In the genomic region with DNA sequence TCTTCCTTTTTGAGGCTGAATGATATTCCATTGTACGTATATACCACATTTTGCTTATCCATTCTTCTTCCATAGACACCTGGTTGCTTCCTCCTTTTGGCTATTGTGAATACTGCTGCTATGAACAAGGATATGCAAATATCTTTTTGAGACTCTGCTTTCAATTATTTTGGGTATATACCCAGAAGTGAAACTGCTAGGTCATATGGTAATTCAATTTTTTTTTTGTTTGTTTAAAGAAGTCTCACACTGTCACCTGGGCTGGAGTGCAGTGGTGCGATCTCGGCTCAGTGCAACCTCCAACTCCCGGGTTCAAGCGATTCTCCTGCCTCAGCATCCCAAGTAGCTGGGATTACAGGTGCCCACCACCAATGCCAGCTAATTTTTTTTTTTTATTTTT, we compare ENCODE assay signal across 11 cellular contexts.
DNase-seq lines count a peak whose midpoint lies in the region; ATAC-seq and TF ChIP-seq lines count a peak whose summit lies in the region.
"Had no signal": no experiment of that assay in that cellular context is flagged by ENCODE, and none has a peak within 500 bp of the region (broad histone marks: within the 10 kb centered on the region; RNA-seq: fewer than 3 reads in every experiment).

No MANE protein-coding gene starts in this region.

- H3K9me3 ChIP-seq in ascending aorta = no peaks in the 10 kb centered on the region
- H3K9me3 ChIP-seq: BE2C had no signal

- H3K9me3 Mint-ChIP-seq in activated CD4-positive, alpha-beta memory T cell treated with anti-CD3 and anti-CD28 coated beads, Interleukin-2, amount 10 ng/mL, durations not matched to agents 7 days and 5 days = no peaks in the 10 kb centered on the region
- H3K9me3 Mint-ChIP-seq: stimulated activated effector memory CD8-positive, alpha-beta T cell treated with anti-CD3 and anti-CD28 coated beads, Interleukin-12 subunit alpha, Interleukin-12 subunit beta, amount 100 ng/mL, for 72 hours had no signal

- no peak overlapping the region for H3K27ac Mint-ChIP-seq in activated CD4-positive, alpha-beta memory T cell treated with anti-CD3 and anti-CD28 coated beads, Interleukin-2, amount 10 ng/mL, durations not matched to agents 7 days and 5 days
- H3K27ac Mint-ChIP-seq: stimulated activated effector memory CD8-positive, alpha-beta T cell treated with anti-CD3 and anti-CD28 coated beads, Interleukin-12 subunit alpha, Interleukin-12 subunit beta, amount 100 ng/mL, for 72 hours had no signal

- peak overlapping the region; percentile 76 to 87 for H3K27ac ChIP-seq in ascending aorta
- H3K27ac ChIP-seq in substantia nigra (ENCODE audit: low read depth, low read length, poor library complexity, severe bottlenecking) = no peak overlapping the region

- H3K27me3 ChIP-seq in ascending aorta = no peaks in the 10 kb centered on the region
- H3K27me3 ChIP-seq: BE2C had no signal

- POLR2A ChIA-PET in activated CD4-positive, alpha-beta memory T cell treated with anti-CD3 and anti-CD28 coated beads, Interleukin-2, amount 10 ng/mL, durations not matched to agents 7 days and 5 days (lab: Charles Lee) = no interaction called here

- peaks cover 5% of the 10 kb centered on the region for H3K4me1 Mint-ChIP-seq in activated CD4-positive, alpha-beta memory T cell treated with anti-CD3 and anti-CD28 coated beads, Interleukin-2, amount 10 ng/mL, durations not matched to agents 7 days and 5 days

- no peak for DNase-seq in ascending aorta (ENCODE audit: low spot score in 2 of 2)
- no peak for DNase-seq in substantia nigra (lab: John Stamatoyannopoulos, UW)
- DNase-seq in NCI-H82 (lab: John Stamatoyannopoulos, UW) = no peak
- no peak for DNase-seq in activated CD4-positive, alpha-beta memory T cell treated with anti-CD3 and anti-CD28 coated beads, Interleukin-2, amount 10 ng/mL, durations not matched to agents 7 days and 5 days
- no peak for DNase-seq in occipital lobe (lab: John Stamatoyannopoulos, UW)
- DNase-seq: activated CD4-positive, alpha-beta T cell treated with anti-CD3 and anti-CD28 coated beads for 48 hours; BE2C had no signal

- no peaks in the 10 kb centered on the region for H3K27me3 Mint-ChIP-seq in activated CD4-positive, alpha-beta memory T cell treated with anti-CD3 and anti-CD28 coated beads, Interleukin-2, amount 10 ng/mL, durations not matched to agents 7 days and 5 days

- peak; percentile 97 for ATAC-seq in GM18502 (IDR thresholded peaks at IDR 0.05; ENCODE audit: poor library complexity, unreplicated experiment)
- ATAC-seq in GM21367 (IDR thresholded peaks at IDR 0.05; ENCODE audit: unreplicated experiment) = peak; percentile 99
- peak; percentile 97 for ATAC-seq in HG03064 (IDR thresholded peaks at IDR 0.05; ENCODE audit: low read depth, unreplicated experiment)
- ATAC-seq: stimulated activated effector memory CD8-positive, alpha-beta T cell treated with anti-CD3 and anti-CD28 coated beads, Interleukin-12 subunit alpha, Interleukin-12 subunit beta, amount 100 ng/mL, for 72 hours had no signal

- H3K36me3 Mint-ChIP-seq in activated CD4-positive, alpha-beta memory T cell treated with anti-CD3 and anti-CD28 coated beads, Interleukin-2, amount 10 ng/mL, durations not matched to agents 7 days and 5 days (ENCODE audit: low read depth) = peaks cover 53% of the 10 kb centered on the region

- no peak for TF ChIP-seq CTCF in ascending aorta (IDR thresholded peaks at IDR 0.05)

- peaks cover 15 to 78% of the 10 kb centered on the region in 2 donors for H3K4me1 ChIP-seq in ascending aorta

- H3K4me3 ChIP-seq in ascending aorta = no peak overlapping the region

- no peak overlapping the region for H3K4me3 Mint-ChIP-seq in activated CD4-positive, alpha-beta memory T cell treated with anti-CD3 and anti-CD28 coated beads, Interleukin-2, amount 10 ng/mL, durations not matched to agents 7 days and 5 days
- H3K4me3 Mint-ChIP-seq: stimulated activated effector memory CD8-positive, alpha-beta T cell treated with anti-CD3 and anti-CD28 coated beads, Interleukin-12 subunit alpha, Interleukin-12 subunit beta, amount 100 ng/mL, for 72 hours had no signal

- H3K36me3 ChIP-seq in ascending aorta = peaks cover 5 to 15% of the 10 kb centered on the region in 2 donors

- CTCF ChIA-PET in activated CD4-positive, alpha-beta memory T cell treated with anti-CD3 and anti-CD28 coated beads, Interleukin-2, amount 10 ng/mL, durations not matched to agents 7 days and 5 days (lab: Charles Lee) = interaction anchor here (1.3 kb wide), 1 partner anchor 14 kb away, joined by 4 read pairs; no protein-coding TSS in a partner anchor

- intact Hi-C loops in ascending aorta (cut with DNase I) = loop anchor here (10.0 kb wide), 2 partner anchors 344 to 454 kb away; a partner anchor contains a TSS
